ENCODE assay signal across 28 cellular contexts in the genomic region with DNA sequence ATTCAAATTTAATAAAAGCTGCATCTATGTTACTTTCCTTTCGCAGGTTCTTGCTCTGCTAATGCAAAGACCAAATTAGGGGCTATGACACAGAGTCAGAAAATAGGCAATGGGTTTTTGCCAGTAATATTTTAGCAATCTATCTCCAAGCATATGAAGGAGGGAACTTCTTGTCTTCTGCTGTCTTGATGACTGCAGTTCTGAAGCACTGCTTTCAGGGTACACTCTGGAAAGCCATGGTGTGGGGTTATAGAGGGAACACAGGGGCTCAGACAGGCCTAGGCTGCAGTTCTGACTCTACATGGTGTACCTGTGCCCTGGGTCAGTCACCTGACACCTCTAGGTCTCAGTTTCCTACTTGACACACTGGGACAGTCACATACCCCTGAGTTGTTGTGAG.
"Had no signal": no experiment of that assay in that cellular context is flagged by ENCODE, and none has a peak within 500 bp of the region (broad histone marks: within the 10 kb centered on the region; RNA-seq: fewer than 3 reads in every experiment).

No MANE protein-coding gene starts in this region.

- H3K36me3 ChIP-seq: adrenal gland, breast epithelium, cardiac muscle cell, colonic mucosa had no signal

- H3K9me3 ChIP-seq: adrenal gland, body of pancreas, breast epithelium, colonic mucosa had no signal

- H3K27ac ChIP-seq: adrenal gland, body of pancreas, breast epithelium, cardiac muscle cell, colonic mucosa, epithelial cell of prostate had no signal

- H3K27me3 ChIP-seq: adrenal gland, body of pancreas, breast epithelium, cardiac muscle cell, colonic mucosa had no signal

- DNase-seq: activated CD4-positive, alpha-beta memory T cell treated with anti-CD3 and anti-CD28 coated beads for 36 hours; activated CD4-positive, alpha-beta T cell treated with anti-CD3 and anti-CD28 coated beads for 36 hours; activated CD4-positive, alpha-beta T cell treated with anti-CD3 and anti-CD28 coated beads, Interleukin-2, amount 10 ng/mL, durations not matched to agents 24 days and 14 days; activated CD4-positive, CD25-positive, alpha-beta regulatory T cell; activated CD4-positive, CD25-positive, alpha-beta regulatory T cell treated with anti-CD3 and anti-CD28 coated beads, Interleukin-2, amount 50 U/mL, for 72 hours; activated CD8-positive, alpha-beta memory T cell treated with anti-CD3 and anti-CD28 coated beads, Interleukin-2, amount 10 ng/mL, durations not matched to agents 7 days and 5 days; activated CD8-positive, alpha-beta memory T cell treated with anti-CD3 and anti-CD28 coated beads, Interleukin-2, amount 50 U/mL, for 4 hours; activated CD8-positive, alpha-beta T cell treated with anti-CD3 and anti-CD28 coated beads, Interleukin-2, amount 10 ng/mL, durations not matched to agents 7 days and 5 days; activated effector memory CD4-positive, alpha-beta T cell treated with anti-CD3 and anti-CD28 coated beads, Interleukin-2, amount 50 U/mL, for 16 hours; activated naive CD4-positive, alpha-beta T cell treated with anti-CD3 and anti-CD28 coated beads for 36 hours; activated naive CD8-positive, alpha-beta T cell treated with anti-CD3 and anti-CD28 coated beads for 36 hours; activated naive CD8-positive, alpha-beta T cell treated with anti-CD3 and anti-CD28 coated beads, Interleukin-2, amount 50 U/mL, for 24 hours; activated T-cell treated with anti-CD3 and anti-CD28 coated beads, Interleukin-2, amount 50 U/mL, for 1 hour; activated T-cell treated with anti-CD3 and anti-CD28 coated beads, Interleukin-2, amount 50 U/mL, for 48 hours; adrenal gland; amygdala; aorta; body of pancreas; central memory CD4-positive, alpha-beta T cell; cerebellar nuclear complex; colonic mucosa; effector CD8-positive, alpha-beta T cell; foreskin fibroblast; glutamatergic neuron; T-helper 2 cell had no signal

- H3K4me3 ChIP-seq: adrenal gland, body of pancreas, breast epithelium, cardiac muscle cell, colonic mucosa had no signal

- H3K4me1 ChIP-seq: adrenal gland, body of pancreas, breast epithelium, colonic mucosa had no signal

- ATAC-seq: activated CD4-positive, alpha-beta T cell treated with anti-CD3 and anti-CD28 coated beads for 36 hours; activated CD8-positive, alpha-beta memory T cell treated with anti-CD3 and anti-CD28 coated beads, Interleukin-2, amount 10 ng/mL, durations not matched to agents 7 days and 5 days; activated CD8-positive, alpha-beta T cell treated with anti-CD3 and anti-CD28 coated beads, Interleukin-2, amount 10 ng/mL, durations not matched to agents 7 days and 5 days; activated naive CD8-positive, alpha-beta T cell treated with anti-CD3 and anti-CD28 coated beads, Interleukin-2, amount 50 U/mL, for 24 hours; body of pancreas had no signal
